ENCODE assay signal across 8 cellular contexts in the genomic region with DNA sequence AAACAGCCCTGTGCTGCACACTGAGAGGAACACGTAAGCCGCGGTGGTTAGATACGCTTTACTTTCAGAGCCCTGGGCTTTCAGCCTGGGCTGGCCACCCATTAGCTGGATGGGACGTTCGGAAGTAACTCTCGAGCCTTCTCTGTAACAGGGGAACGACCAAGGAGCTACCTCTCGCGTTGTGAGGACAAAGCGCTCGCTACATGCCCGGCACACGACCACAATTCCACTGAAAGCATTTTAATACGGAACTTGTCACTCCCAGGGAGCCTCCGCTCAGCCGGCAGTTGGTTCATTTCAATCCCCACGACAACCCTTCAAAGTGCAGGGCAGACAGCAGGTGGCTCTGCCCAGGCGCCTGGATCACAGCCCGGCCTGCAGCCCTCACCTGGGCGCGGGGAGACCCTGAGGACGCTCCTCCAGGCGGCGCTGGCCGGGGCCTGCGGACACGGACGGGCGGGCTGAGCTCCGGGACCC. TPM values are rescaled to one million over a fixed set of nuclear protein-coding genes. Genes with fewer than 3 reads are reported as not detected.
DNase-seq lines count a peak whose midpoint lies in the region; ATAC-seq lines count a peak whose summit lies in the region.

No MANE protein-coding gene starts in this region.

- no peaks in the 10 kb centered on the region for H3K27me3 Mint-ChIP-seq in activated naive CD4-positive, alpha-beta T cell treated with anti-CD3 and anti-CD28 coated beads, Interleukin-2, amount 50 U/mL, for 24 hours
- no peaks in the 10 kb centered on the region for H3K27me3 Mint-ChIP-seq in activated naive CD8-positive, alpha-beta T cell treated with anti-CD3 and anti-CD28 coated beads for 36 hours
- H3K27me3 Mint-ChIP-seq in stimulated activated naive CD8-positive, alpha-beta T cell treated with anti-CD3 and anti-CD28 coated beads, Interleukin-15, Interleukin-2, amounts not matched to agents 100 ng/mL and 50 ng/mL, for 24 hours = no peaks in the 10 kb centered on the region

- H3K27ac ChIP-seq in iPS-18a (ENCODE audit: low read length) = no peak overlapping the region

- no peak for DNase-seq in activated naive CD4-positive, alpha-beta T cell treated with Interleukin-2 at 50 U/mL for 16 hours
- DNase-seq in activated naive CD8-positive, alpha-beta T cell treated with anti-CD3 and anti-CD28 coated beads for 36 hours = no peak
- no peak for DNase-seq in central memory CD4-positive, alpha-beta T cell
- DNase-seq in NCI-H1105 (lab: John Stamatoyannopoulos, UW) = no peak

- H3K4me3 Mint-ChIP-seq in activated naive CD4-positive, alpha-beta T cell treated with anti-CD3 and anti-CD28 coated beads, Interleukin-2, amount 50 U/mL, for 24 hours = peak overlapping the region; percentile 89
- H3K4me3 Mint-ChIP-seq in activated naive CD8-positive, alpha-beta T cell treated with anti-CD3 and anti-CD28 coated beads for 36 hours = peak overlapping the region; percentile 87
- H3K4me3 Mint-ChIP-seq in stimulated activated naive CD8-positive, alpha-beta T cell treated with anti-CD3 and anti-CD28 coated beads, Interleukin-15, Interleukin-2, amounts not matched to agents 100 ng/mL and 50 ng/mL, for 24 hours = peak overlapping the region; percentile 92

- H3K9ac ChIP-seq in iPS-18a (ENCODE audit: low read length) = peak overlapping the region; percentile 75

- peak overlapping the region; percentile 72 for H3K27ac Mint-ChIP-seq in activated naive CD4-positive, alpha-beta T cell treated with anti-CD3 and anti-CD28 coated beads, Interleukin-2, amount 50 U/mL, for 24 hours
- peak overlapping the region; percentile 86 for H3K27ac Mint-ChIP-seq in activated naive CD8-positive, alpha-beta T cell treated with anti-CD3 and anti-CD28 coated beads for 36 hours
- H3K27ac Mint-ChIP-seq in stimulated activated naive CD8-positive, alpha-beta T cell treated with anti-CD3 and anti-CD28 coated beads, Interleukin-15, Interleukin-2, amounts not matched to agents 100 ng/mL and 50 ng/mL, for 24 hours = peak overlapping the region; percentile 77

- peaks cover 50% of the 10 kb centered on the region for H3K4me1 Mint-ChIP-seq in activated naive CD4-positive, alpha-beta T cell treated with anti-CD3 and anti-CD28 coated beads, Interleukin-2, amount 50 U/mL, for 24 hours
- peaks cover 50% of the 10 kb centered on the region for H3K4me1 Mint-ChIP-seq in activated naive CD8-positive, alpha-beta T cell treated with anti-CD3 and anti-CD28 coated beads for 36 hours
- H3K4me1 Mint-ChIP-seq in stimulated activated naive CD8-positive, alpha-beta T cell treated with anti-CD3 and anti-CD28 coated beads, Interleukin-15, Interleukin-2, amounts not matched to agents 100 ng/mL and 50 ng/mL, for 24 hours (ENCODE audit: low read depth) = peaks cover 60% of the 10 kb centered on the region

- H3K4me3 ChIP-seq in iPS-18a (ENCODE audit: low read length) = peak overlapping the region; percentile 88

- H3K4me1 ChIP-seq in iPS-18a (ENCODE audit: control insufficient read depth, low read depth, low read length) = peaks cover 5% of the 10 kb centered on the region

- ATAC-seq in HG03520 (IDR thresholded peaks at IDR 0.05; ENCODE audit: unreplicated experiment) = peak; percentile 27

- peaks cover 37% of the 10 kb centered on the region for H3K36me3 ChIP-seq in iPS-18a (ENCODE audit: control insufficient read depth, low read depth, low read length)

- peaks cover 6% of the 10 kb centered on the region for H3K36me3 Mint-ChIP-seq in activated naive CD4-positive, alpha-beta T cell treated with anti-CD3 and anti-CD28 coated beads, Interleukin-2, amount 50 U/mL, for 24 hours
- peaks cover 18% of the 10 kb centered on the region for H3K36me3 Mint-ChIP-seq in activated naive CD8-positive, alpha-beta T cell treated with anti-CD3 and anti-CD28 coated beads for 36 hours
- H3K36me3 Mint-ChIP-seq in stimulated activated naive CD8-positive, alpha-beta T cell treated with anti-CD3 and anti-CD28 coated beads, Interleukin-15, Interleukin-2, amounts not matched to agents 100 ng/mL and 50 ng/mL, for 24 hours (ENCODE audit: low read depth) = peaks cover 37% of the 10 kb centered on the region

- no peaks in the 10 kb centered on the region for H3K9me3 Mint-ChIP-seq in activated naive CD4-positive, alpha-beta T cell treated with anti-CD3 and anti-CD28 coated beads, Interleukin-2, amount 50 U/mL, for 24 hours
- no peaks in the 10 kb centered on the region for H3K9me3 Mint-ChIP-seq in activated naive CD8-positive, alpha-beta T cell treated with anti-CD3 and anti-CD28 coated beads for 36 hours
- H3K9me3 Mint-ChIP-seq in stimulated activated naive CD8-positive, alpha-beta T cell treated with anti-CD3 and anti-CD28 coated beads, Interleukin-15, Interleukin-2, amounts not matched to agents 100 ng/mL and 50 ng/mL, for 24 hours = no peaks in the 10 kb centered on the region

- no peaks in the 10 kb centered on the region for H3K27me3 ChIP-seq in iPS-18a (ENCODE audit: control insufficient read depth, insufficient read depth, low read length)

- no peaks in the 10 kb centered on the region for H3K9me3 ChIP-seq in iPS-18a (ENCODE audit: control insufficient read depth, low read depth, low read length)

RNA-seq across cellular contexts. Expression of a gene that starts 0.4 kb away (rescaled TPM):
- total RNA-seq in activated naive CD8-positive, alpha-beta T cell treated with anti-CD3 and anti-CD28 coated beads for 36 hours = 10 to 100 TPM; 25.4 to 26.6 TPM

RNA-seq across cellular contexts. Expression of a gene that starts 0.4 kb away (rescaled TPM):
- 10 to 100 TPM; 30.7 to 32.2 TPM for total RNA-seq in activated naive CD8-positive, alpha-beta T cell treated with anti-CD3 and anti-CD28 coated beads for 36 hours

RNA-seq across cellular contexts. Expression of a gene that starts 7.9 kb away (rescaled TPM):
- total RNA-seq in activated naive CD8-positive, alpha-beta T cell treated with anti-CD3 and anti-CD28 coated beads for 36 hours = 1,000 to 10,000 TPM; 3,142 to 3,195 TPM

RNA-seq across cellular contexts. Expression of a gene that starts 8.0 kb away (rescaled TPM):
- 10 to 100 TPM; 42.3 to 45.2 TPM for total RNA-seq in activated naive CD8-positive, alpha-beta T cell treated with anti-CD3 and anti-CD28 coated beads for 36 hours

RNA-seq across cellular contexts. Expression of a gene that starts 19.9 kb away (rescaled TPM):
- total RNA-seq in activated naive CD8-positive, alpha-beta T cell treated with anti-CD3 and anti-CD28 coated beads for 36 hours = 10 to 100 TPM; 31.8 to 33.0 TPM
